In the genomic region with DNA sequence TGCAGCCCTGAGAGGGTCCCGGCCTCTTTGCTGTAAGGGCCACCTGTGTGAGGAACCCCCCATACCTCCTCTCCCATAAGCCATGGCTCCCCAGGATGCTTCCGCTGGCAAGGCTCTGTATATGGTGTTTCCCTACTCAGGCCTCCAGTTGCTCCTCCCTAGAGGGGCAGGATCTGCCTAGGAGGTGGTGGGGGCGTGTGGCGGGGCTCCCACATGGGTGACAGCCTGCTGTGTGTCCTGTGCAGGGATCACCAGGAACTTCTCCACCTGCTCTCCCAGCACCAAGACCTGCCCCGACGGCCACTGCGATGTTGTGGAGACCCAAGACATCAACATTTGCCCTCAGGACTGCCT, we compare ENCODE assay signal across 16 cellular contexts. TPM values are rescaled to one million over a fixed set of nuclear protein-coding genes. Genes with fewer than 3 reads are reported as not detected.
DNase-seq lines count a peak whose midpoint lies in the region; TF ChIP-seq lines count a peak whose summit lies in the region.
"Had no signal": no experiment of that assay in that cellular context is flagged by ENCODE, and none has a peak within 500 bp of the region (broad histone marks: within the 10 kb centered on the region; RNA-seq: fewer than 3 reads in every experiment).

No MANE protein-coding gene starts in this region.

- no peak overlapping the region for H3K18ac ChIP-seq in neuronal stem cell (ENCODE audit: low read length)

- no peak overlapping the region for H3K4ac ChIP-seq in neuronal stem cell (ENCODE audit: low read length)

- no peaks in the 10 kb centered on the region for H3K4me1 ChIP-seq in neuronal stem cell (ENCODE audit: control insufficient read depth in 2 of 2, insufficient read depth in 1 of 2, low read depth in 1 of 2, low read length in 2 of 2)
- H3K4me1 ChIP-seq: Caco-2 had no signal

- no peaks in the 10 kb centered on the region for H3K79me1 ChIP-seq in neuronal stem cell (ENCODE audit: low read depth, low read length)

- no peaks in the 10 kb centered on the region for H3K9me3 ChIP-seq in neuronal stem cell (replicated peaks in 1 of 2; ENCODE audit: control insufficient read depth in 2 of 2, insufficient read depth in 1 of 2, low read depth in 1 of 2, low read length in 2 of 2)
- H3K9me3 ChIP-seq: Caco-2 had no signal

- no peak overlapping the region for H3K4me3 ChIP-seq in neuronal stem cell (ENCODE audit: low read length in 2 of 2)
- H3K4me3 ChIP-seq: GM12878, GM23248 had no signal

- H2AK5ac ChIP-seq in neuronal stem cell (ENCODE audit: low read depth, low read length) = peak overlapping the region; percentile 77

- H3K4me2 ChIP-seq in neuronal stem cell (ENCODE audit: insufficient read depth, low read length, poor library complexity, severe bottlenecking) = no peak overlapping the region

- H3K4me1 Mint-ChIP-seq in IgD-negative memory B cell (peaks cover 0 to 7% (median 1%) of the 10 kb centered on the region in 3 donors), chondrocyte (ENCODE audit: low read depth) (no peaks in the 10 kb centered on the region)

- H3K4me3 Mint-ChIP-seq in IgD-negative memory B cell (no peak overlapping the region), chondrocyte (ENCODE audit: unreplicated experiment) (no peak overlapping the region)
- H3K4me3 Mint-ChIP-seq: CD4-positive, alpha-beta memory T cell had no signal

- DNase-seq in chondrocyte (ENCODE audit: low spot score) (peak; percentile 79), neuronal stem cell (ENCODE audit: low spot score) (no peak), NCI-H82 treated with DMSO at 0.1 percent for 48 hours (lab: John Stamatoyannopoulos, UW; ENCODE audit: unreplicated experiment) (no peak), DMS79 (lab: John Stamatoyannopoulos, UW) (no peak)
- no peak for DNase-seq in stimulated activated CD4-positive, alpha-beta T cell treated with anti-CD3 and anti-CD28 coated beads, Interleukin-4, amount 100 ng/mL, for 24 hours
- DNase-seq: C1 segment of cervical spinal cord; Caco-2; CD4-positive, alpha-beta memory T cell; DMS153; EL; GDM1; GM23248; H7; HCEC 1CT had no signal

- no peaks in the 10 kb centered on the region for H3K36me3 ChIP-seq in neuronal stem cell (replicated peaks in 1 of 2; ENCODE audit: control insufficient read depth in 2 of 2, insufficient read depth in 2 of 2, low read length in 2 of 2)

- WGBS in neuronal stem cell (ENCODE audit: extremely low coverage in 2 of 2, insufficient read length in 2 of 2, insufficient replicate concordance in 1 of 2), 2 donors = no CpG with 5 or more reads among the region's 7 CpGs

- no peak overlapping the region for H3K14ac ChIP-seq in neuronal stem cell (ENCODE audit: low read length)

- peaks cover 0 to 18% (median 0%) of the 10 kb centered on the region in 3 experiments for H3K27me3 ChIP-seq in neuronal stem cell (ENCODE audit: control insufficient read depth in 3 of 3, insufficient read depth in 3 of 3, low read depth in 1 of 3, low read length in 3 of 3)

- H3K36me3 Mint-ChIP-seq in IgD-negative memory B cell = no peaks in the 10 kb centered on the region
- H3K36me3 Mint-ChIP-seq in chondrocyte (ENCODE audit: low read depth) = no peaks in the 10 kb centered on the region
- H3K36me3 Mint-ChIP-seq: CD4-positive, alpha-beta memory T cell had no signal

- H4K91ac ChIP-seq in neuronal stem cell (ENCODE audit: low read depth, low read length, poor library complexity) = no peak overlapping the region

- H3K27ac ChIP-seq in neuronal stem cell (replicated peaks; ENCODE audit: low read length) = no peak overlapping the region
- H3K27ac ChIP-seq: GM23248 had no signal

- H3K27ac Mint-ChIP-seq in IgD-negative memory B cell (peak overlapping the region in 2 of 3 donors; percentile 32 to 94), chondrocyte (ENCODE audit: unreplicated experiment) (no peak overlapping the region)
- H3K27ac Mint-ChIP-seq: CD4-positive, alpha-beta memory T cell had no signal

- H3K23ac ChIP-seq in neuronal stem cell (ENCODE audit: low read depth, low read length, poor library complexity) = no peak overlapping the region

- H2BK120ac ChIP-seq in neuronal stem cell (ENCODE audit: low read depth, low read length) = no peak overlapping the region

- H4K8ac ChIP-seq in neuronal stem cell (ENCODE audit: low read depth, low read length) = no peak overlapping the region

- H2BK12ac ChIP-seq in neuronal stem cell (ENCODE audit: low read length) = no peak overlapping the region

- no peak for TF ChIP-seq CTCF in chondrocyte (IDR thresholded peaks at IDR 0.05)

- peak overlapping the region; percentile 22 for H2BK15ac ChIP-seq in neuronal stem cell (ENCODE audit: low read length)

- H3K9ac ChIP-seq in neuronal stem cell (ENCODE audit: low read depth, low read length, poor library complexity) = no peak overlapping the region
- H3K9ac ChIP-seq: GM23248 had no signal

- H3K9me3 Mint-ChIP-seq in IgD-negative memory B cell (no peaks in the 10 kb centered on the region), chondrocyte (ENCODE audit: low read depth) (no peaks in the 10 kb centered on the region)
- H3K9me3 Mint-ChIP-seq: CD4-positive, alpha-beta memory T cell had no signal

- H2BK5ac ChIP-seq in neuronal stem cell (ENCODE audit: low read length) = no peak overlapping the region

- H3K27me3 Mint-ChIP-seq in IgD-negative memory B cell (no peaks in the 10 kb centered on the region), chondrocyte (ENCODE audit: low read depth) (peaks cover 2% of the 10 kb centered on the region)
- H3K27me3 Mint-ChIP-seq: CD4-positive, alpha-beta memory T cell had no signal

- H2AFZ ChIP-seq in neuronal stem cell (ENCODE audit: low read length) = no peak overlapping the region
- H2AFZ ChIP-seq: GM23248 had no signal

RNA-seq across cellular contexts. Expression of a gene that starts 25.7 kb away (rescaled TPM):
- 12.2 TPM for polyA plus RNA-seq in IgD-negative memory B cell
- total RNA-seq in chondrocyte = 29.8 to 38.7 TPM (median 38.2 TPM) in 3 replicates
- polyA plus RNA-seq in neuronal stem cell (2013, experiment 1 of 2) = 6.7 TPM
- 7.4 TPM for polyA plus RNA-seq in neuronal stem cell (2013, experiment 2 of 2)

RNA-seq across cellular contexts. Expression of a gene that starts 35.7 kb away (rescaled TPM):
- polyA plus RNA-seq in IgD-negative memory B cell = 0.05 TPM
- total RNA-seq in chondrocyte = 0.12 to 0.18 TPM in 2 of 3 replicates, not detected in the other
- 2.3 TPM for polyA plus RNA-seq in neuronal stem cell (2013, experiment 1 of 2)
- polyA plus RNA-seq in neuronal stem cell (2013, experiment 2 of 2) = 2.2 TPM
- total RNA-seq: Caco-2; CD4-positive, alpha-beta memory T cell; GM12878; GM23248 had no signal
- polyA plus RNA-seq: CD4-positive, alpha-beta memory T cell; GM12878; GM23248 had no signal
